Comparison of ENCODE assay signal across 22 cellular contexts in the genomic region with DNA sequence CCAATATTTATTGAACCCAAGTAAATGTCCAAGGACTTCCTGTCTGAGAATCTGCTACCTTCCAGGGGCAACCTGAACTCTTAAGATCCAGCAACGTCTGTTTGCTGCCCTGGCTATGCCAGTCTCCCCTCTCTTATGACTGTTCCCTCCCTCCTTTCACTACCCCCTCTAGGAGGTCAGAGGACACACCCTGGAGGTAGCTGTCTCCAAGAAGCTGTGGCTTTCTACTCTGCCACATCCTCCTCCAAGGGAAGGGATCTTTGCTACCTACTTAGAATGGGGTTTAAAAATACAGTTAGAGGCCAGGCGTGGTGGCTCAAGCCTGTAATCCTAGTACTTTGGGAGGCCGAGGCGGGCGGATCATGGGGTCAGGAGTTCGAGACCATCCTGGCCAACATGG. TPM values are rescaled to one million over a fixed set of nuclear protein-coding genes. Genes with fewer than 3 reads are reported as not detected.
"Had no signal": no experiment of that assay in that cellular context is flagged by ENCODE, and none has a peak within 500 bp of the region (broad histone marks: within the 10 kb centered on the region; RNA-seq: fewer than 3 reads in every experiment).

No MANE protein-coding gene starts in this region.

- H2AFZ ChIP-seq: neural progenitor cell had no signal

- H3K9me3 Mint-ChIP-seq: natural killer cell treated with Interleukin-12 subunit alpha and Interleukin-12 subunit beta and Interleukin-15 and Interleukin-18, amount 100 ng/mL, for 72 hours; neural progenitor cell had no signal

- H3K4me3 Mint-ChIP-seq: natural killer cell treated with Interleukin-12 subunit alpha and Interleukin-12 subunit beta and Interleukin-15 and Interleukin-18, amount 100 ng/mL, for 72 hours; neural progenitor cell had no signal

- H3K9me3 ChIP-seq: heart left ventricle, pancreas, stomach, thoracic aorta, transverse colon had no signal

- H3K27ac Mint-ChIP-seq: natural killer cell treated with Interleukin-12 subunit alpha and Interleukin-12 subunit beta and Interleukin-15 and Interleukin-18, amount 100 ng/mL, for 72 hours; neural progenitor cell; progenitor cell of endocrine pancreas had no signal

- H3K27ac ChIP-seq: heart left ventricle, neural progenitor cell, pancreas, stomach, thoracic aorta, transverse colon had no signal

- H3K36me3 ChIP-seq: heart left ventricle, neural progenitor cell, pancreas, stomach, thoracic aorta, transverse colon had no signal

- H3K4me2 ChIP-seq: neural progenitor cell had no signal

- H3K27me3 ChIP-seq: pancreas had no signal

- H3K4me3 ChIP-seq: heart left ventricle, neural progenitor cell, pancreas, stomach, thoracic aorta, transverse colon had no signal

- H3K9ac ChIP-seq: neural progenitor cell had no signal

- DNase-seq: cortex of kidney; effector memory CD4-positive, alpha-beta T cell; heart left ventricle; hypothalamus; islet precursor cell; mesenchymal stem cell; midbrain; occipital lobe; pancreas; right cardiac atrium; small intestine; stimulated activated CD4-positive, alpha-beta T cell treated with anti-CD3 and anti-CD28 coated beads, Interleukin-12 subunit alpha, Interleukin-12 subunit beta, amount 100 ng/mL, for 4 hours; stimulated activated naive CD4-positive, alpha-beta T cell; stomach; substantia nigra; transverse colon had no signal

- H3K36me3 Mint-ChIP-seq: natural killer cell treated with Interleukin-12 subunit alpha and Interleukin-12 subunit beta and Interleukin-15 and Interleukin-18, amount 100 ng/mL, for 72 hours; neural progenitor cell had no signal

RNA-seq across cellular contexts. Expression of gene SMPDL3B, which starts 3.6 kb away (rescaled TPM):
- total RNA-seq: glomerular endothelial cell, occipital lobe, thoracic aorta had no signal
- polyA plus RNA-seq: fibroblast of lung had no signal
